2 cellular contexts compared by ENCODE assay signal in the genomic region with DNA sequence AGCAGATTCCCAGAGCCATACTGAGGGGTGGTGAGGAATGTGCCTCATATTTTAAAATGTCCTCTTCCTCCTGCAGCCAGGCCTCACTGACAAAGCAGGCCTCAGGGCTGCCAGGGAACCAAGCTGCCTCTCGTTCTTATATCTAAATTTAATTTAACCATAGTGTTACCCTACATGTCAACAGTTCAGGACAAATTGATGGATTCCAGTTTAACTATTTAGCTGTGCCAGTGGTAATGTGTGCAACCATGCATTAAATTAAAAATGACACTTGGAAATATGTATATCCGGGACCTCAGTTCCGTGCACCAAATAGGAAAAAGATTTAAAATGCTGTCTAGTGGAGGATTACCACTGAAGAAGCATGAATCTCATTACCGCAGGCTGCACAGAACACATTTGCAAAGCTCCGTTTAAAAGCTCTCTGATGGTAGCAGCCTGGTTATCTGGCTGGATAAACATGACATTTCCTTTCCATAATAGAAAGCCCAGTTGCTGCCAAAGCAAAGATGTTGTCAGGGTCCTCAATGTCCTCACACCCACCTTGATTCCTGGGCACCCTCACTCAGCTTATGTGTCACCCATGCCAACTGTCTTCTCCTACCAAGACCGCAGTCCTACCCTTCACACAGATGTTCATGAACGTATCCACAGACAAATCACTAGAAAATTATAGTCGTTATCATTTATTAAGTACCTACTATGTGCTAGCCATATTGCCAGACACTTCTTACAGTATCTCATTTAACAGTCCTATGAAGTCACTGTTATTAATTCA.
TF ChIP-seq lines count a peak whose summit lies in the region.

No MANE protein-coding gene starts in this region.

TF ChIP-seq in HEK293, 187 proteins besides CTCF, POLR2A, EP300 and RAD21:
- TF ChIP-seq, protein P1, sequence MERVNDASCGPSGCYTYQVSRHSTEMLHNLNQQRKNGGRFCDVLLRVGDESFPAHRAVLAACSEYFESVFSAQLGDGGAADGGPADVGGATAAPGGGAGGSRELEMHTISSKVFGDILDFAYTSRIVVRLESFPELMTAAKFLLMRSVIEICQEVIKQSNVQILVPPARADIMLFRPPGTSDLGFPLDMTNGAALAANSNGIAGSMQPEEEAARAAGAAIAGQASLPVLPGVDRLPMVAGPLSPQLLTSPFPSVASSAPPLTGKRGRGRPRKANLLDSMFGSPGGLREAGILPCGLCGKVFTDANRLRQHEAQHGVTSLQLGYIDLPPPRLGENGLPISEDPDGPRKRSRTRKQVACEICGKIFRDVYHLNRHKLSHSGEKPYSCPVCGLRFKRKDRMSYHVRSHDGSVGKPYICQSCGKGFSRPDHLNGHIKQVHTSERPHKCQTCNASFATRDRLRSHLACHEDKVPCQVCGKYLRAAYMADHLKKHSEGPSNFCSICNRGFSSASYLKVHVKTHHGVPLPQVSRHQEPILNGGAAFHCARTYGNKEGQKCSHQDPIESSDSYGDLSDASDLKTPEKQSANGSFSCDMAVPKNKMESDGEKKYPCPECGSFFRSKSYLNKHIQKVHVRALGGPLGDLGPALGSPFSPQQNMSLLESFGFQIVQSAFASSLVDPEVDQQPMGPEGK (tag by site-specific recombination; IDR thresholded peaks at IDR 0.05), result no peak
- TF ChIP-seq ZNF16 (tag by site-specific recombination; IDR thresholded peaks at IDR 0.05; ENCODE audit: low read depth), result no peak
- TF ChIP-seq ZFP37 (tag by site-specific recombination; IDR thresholded peaks at IDR 0.05), result peak; percentile 92
- TF ChIP-seq ZNF37A (tag by site-specific recombination; IDR thresholded peaks at IDR 0.05), result no peak
- TF ChIP-seq, protein P2, sequence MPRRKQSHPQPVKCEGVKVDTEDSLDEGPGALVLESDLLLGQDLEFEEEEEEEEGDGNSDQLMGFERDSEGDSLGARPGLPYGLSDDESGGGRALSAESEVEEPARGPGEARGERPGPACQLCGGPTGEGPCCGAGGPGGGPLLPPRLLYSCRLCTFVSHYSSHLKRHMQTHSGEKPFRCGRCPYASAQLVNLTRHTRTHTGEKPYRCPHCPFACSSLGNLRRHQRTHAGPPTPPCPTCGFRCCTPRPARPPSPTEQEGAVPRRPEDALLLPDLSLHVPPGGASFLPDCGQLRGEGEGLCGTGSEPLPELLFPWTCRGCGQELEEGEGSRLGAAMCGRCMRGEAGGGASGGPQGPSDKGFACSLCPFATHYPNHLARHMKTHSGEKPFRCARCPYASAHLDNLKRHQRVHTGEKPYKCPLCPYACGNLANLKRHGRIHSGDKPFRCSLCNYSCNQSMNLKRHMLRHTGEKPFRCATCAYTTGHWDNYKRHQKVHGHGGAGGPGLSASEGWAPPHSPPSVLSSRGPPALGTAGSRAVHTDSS (tag by site-specific recombination; IDR thresholded peaks at IDR 0.05), result no peak

TF ChIP-seq in SK-N-SH treated with all-trans-retinoic acid at 6 μM for 48 hours, 23 proteins besides CTCF, POLR2A, EP300 and RAD21 (continued from another document):
- TF ChIP-seq, protein P3, sequence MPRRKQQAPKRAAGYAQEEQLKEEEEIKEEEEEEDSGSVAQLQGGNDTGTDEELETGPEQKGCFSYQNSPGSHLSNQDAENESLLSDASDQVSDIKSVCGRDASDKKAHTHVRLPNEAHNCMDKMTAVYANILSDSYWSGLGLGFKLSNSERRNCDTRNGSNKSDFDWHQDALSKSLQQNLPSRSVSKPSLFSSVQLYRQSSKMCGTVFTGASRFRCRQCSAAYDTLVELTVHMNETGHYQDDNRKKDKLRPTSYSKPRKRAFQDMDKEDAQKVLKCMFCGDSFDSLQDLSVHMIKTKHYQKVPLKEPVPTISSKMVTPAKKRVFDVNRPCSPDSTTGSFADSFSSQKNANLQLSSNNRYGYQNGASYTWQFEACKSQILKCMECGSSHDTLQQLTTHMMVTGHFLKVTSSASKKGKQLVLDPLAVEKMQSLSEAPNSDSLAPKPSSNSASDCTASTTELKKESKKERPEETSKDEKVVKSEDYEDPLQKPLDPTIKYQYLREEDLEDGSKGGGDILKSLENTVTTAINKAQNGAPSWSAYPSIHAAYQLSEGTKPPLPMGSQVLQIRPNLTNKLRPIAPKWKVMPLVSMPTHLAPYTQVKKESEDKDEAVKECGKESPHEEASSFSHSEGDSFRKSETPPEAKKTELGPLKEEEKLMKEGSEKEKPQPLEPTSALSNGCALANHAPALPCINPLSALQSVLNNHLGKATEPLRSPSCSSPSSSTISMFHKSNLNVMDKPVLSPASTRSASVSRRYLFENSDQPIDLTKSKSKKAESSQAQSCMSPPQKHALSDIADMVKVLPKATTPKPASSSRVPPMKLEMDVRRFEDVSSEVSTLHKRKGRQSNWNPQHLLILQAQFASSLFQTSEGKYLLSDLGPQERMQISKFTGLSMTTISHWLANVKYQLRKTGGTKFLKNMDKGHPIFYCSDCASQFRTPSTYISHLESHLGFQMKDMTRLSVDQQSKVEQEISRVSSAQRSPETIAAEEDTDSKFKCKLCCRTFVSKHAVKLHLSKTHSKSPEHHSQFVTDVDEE (CRISPR knock-in tag; IDR thresholded peaks at IDR 0.05), result no peak
